In the genomic region with DNA sequence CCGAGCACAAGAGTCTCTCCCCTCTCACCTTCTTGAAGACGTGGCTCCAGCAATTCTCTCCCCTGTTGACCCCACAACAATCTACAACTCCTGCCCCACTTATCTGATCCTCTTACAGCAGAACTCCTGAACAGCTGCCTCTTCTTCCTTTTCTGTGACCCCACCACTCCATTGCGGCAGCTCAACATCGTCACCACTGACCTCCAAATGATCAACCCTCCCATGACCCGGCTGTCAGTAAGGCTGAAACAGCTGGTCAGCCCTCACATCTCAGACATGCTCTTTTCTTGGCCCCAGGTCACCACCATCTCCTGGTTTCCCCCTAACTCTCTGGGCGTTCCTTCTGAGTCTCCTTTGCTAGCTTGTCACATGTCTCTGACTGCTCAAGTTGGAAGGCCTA, we compare ENCODE assay signal across 15 cellular contexts. TPM values are rescaled to one million over a fixed set of nuclear protein-coding genes. Genes with fewer than 3 reads are reported as not detected.
A peak's percentile ranks its signal among the peaks of the same experiment; 100 is the strongest.
DNase-seq lines count a peak whose midpoint lies in the region; ATAC-seq and TF ChIP-seq lines count a peak whose summit lies in the region.
"Had no signal": no experiment of that assay in that cellular context is flagged by ENCODE, and none has a peak within 500 bp of the region (broad histone marks: within the 10 kb centered on the region; RNA-seq: fewer than 3 reads in every experiment).

No MANE protein-coding gene starts in this region.

- H3K4me1 Mint-ChIP-seq in activated CD4-positive, alpha-beta T cell treated with anti-CD3 and anti-CD28 coated beads, Interleukin-2, amount 10 ng/mL, durations not matched to agents 7 days and 5 days, result peaks cover 31% of the 10 kb centered on the region
- H3K4me1 Mint-ChIP-seq in HFFc6 (ENCODE audit: low read depth) (peaks cover 36% of the 10 kb centered on the region), nephron progenitor cell (peaks cover 49% of the 10 kb centered on the region)
- peaks cover 37% of the 10 kb centered on the region for H3K4me1 Mint-ChIP-seq in activated CD8-positive, alpha-beta T cell treated with anti-CD3 and anti-CD28 coated beads, Interleukin-2, amount 10 ng/mL, durations not matched to agents 7 days and 5 days (ENCODE audit: low read depth)

- no peaks in the 10 kb centered on the region for H3K27me3 ChIP-seq in HAP-1 (ENCODE audit: low read depth)
- H3K27me3 ChIP-seq: heart right ventricle had no signal

- H3K27ac Mint-ChIP-seq in activated CD4-positive, alpha-beta T cell treated with anti-CD3 and anti-CD28 coated beads, Interleukin-2, amount 10 ng/mL, durations not matched to agents 7 days and 5 days, result peak overlapping the region; percentile 75
- peak overlapping the region; percentile 12 for H3K27ac Mint-ChIP-seq in HFFc6
- H3K27ac Mint-ChIP-seq in activated CD8-positive, alpha-beta T cell treated with anti-CD3 and anti-CD28 coated beads, Interleukin-2, amount 10 ng/mL, durations not matched to agents 7 days and 5 days, result peak overlapping the region; percentile 23
- H3K27ac Mint-ChIP-seq in nephron progenitor cell, result peak overlapping the region; percentile 37

- in situ Hi-C loops in HAP-1 (cut with MboI; ENCODE audit: low sequenced_read_pairs), result no loop called here

- H3K4me1 ChIP-seq in HAP-1, result peaks cover 8% of the 10 kb centered on the region

- H3K4me3 Mint-ChIP-seq in activated CD4-positive, alpha-beta T cell treated with anti-CD3 and anti-CD28 coated beads, Interleukin-2, amount 10 ng/mL, durations not matched to agents 7 days and 5 days, result peak overlapping the region; percentile 99
- H3K4me3 Mint-ChIP-seq in HFFc6 (no peak overlapping the region; the same call in 1 of the 2 replicates), nephron progenitor cell (peak overlapping the region; percentile 100)
- peak overlapping the region; percentile 99 for H3K4me3 Mint-ChIP-seq in activated CD8-positive, alpha-beta T cell treated with anti-CD3 and anti-CD28 coated beads, Interleukin-2, amount 10 ng/mL, durations not matched to agents 7 days and 5 days

- CTCF ChIA-PET in activated CD4-positive, alpha-beta T cell treated with anti-CD3 and anti-CD28 coated beads, Interleukin-2, amount 10 ng/mL, durations not matched to agents 7 days and 5 days (lab: Charles Lee), result interaction anchor here (0.9 kb wide), 1 partner anchor 32 kb away, joined by 3 read pairs; a partner anchor contains a TSS
- CTCF ChIA-PET in activated CD8-positive, alpha-beta T cell treated with anti-CD3 and anti-CD28 coated beads, Interleukin-2, amount 10 ng/mL, durations not matched to agents 7 days and 5 days (lab: Charles Lee), result interaction anchor here (1.1 kb wide), 1 partner anchor 29 kb away, joined by 3 read pairs; no protein-coding TSS in a partner anchor

- TF ChIP-seq CTCF in HFFc6 (IDR thresholded peaks at IDR 0.05) (no peak), nephron progenitor cell (IDR thresholded peaks at IDR 0.05) (no peak)

- POLR2A ChIA-PET in activated CD4-positive, alpha-beta T cell treated with anti-CD3 and anti-CD28 coated beads, Interleukin-2, amount 10 ng/mL, durations not matched to agents 7 days and 5 days (lab: Charles Lee), result no interaction called here
- POLR2A ChIA-PET in activated CD8-positive, alpha-beta T cell treated with anti-CD3 and anti-CD28 coated beads, Interleukin-2, amount 10 ng/mL, durations not matched to agents 7 days and 5 days (lab: Charles Lee), result no interaction called here

- H3K4me3 ChIP-seq in HAP-1, result no peak overlapping the region
- H3K4me3 ChIP-seq: heart right ventricle had no signal

- no peaks in the 10 kb centered on the region for H3K9me3 Mint-ChIP-seq in activated CD4-positive, alpha-beta T cell treated with anti-CD3 and anti-CD28 coated beads, Interleukin-2, amount 10 ng/mL, durations not matched to agents 7 days and 5 days
- no peaks in the 10 kb centered on the region for H3K9me3 Mint-ChIP-seq in HFFc6
- no peaks in the 10 kb centered on the region for H3K9me3 Mint-ChIP-seq in activated CD8-positive, alpha-beta T cell treated with anti-CD3 and anti-CD28 coated beads, Interleukin-2, amount 10 ng/mL, durations not matched to agents 7 days and 5 days (ENCODE audit: insufficient read depth)
- H3K9me3 Mint-ChIP-seq in nephron progenitor cell, result no peaks in the 10 kb centered on the region

- ATAC-seq in activated CD8-positive, alpha-beta T cell treated with anti-CD3 and anti-CD28 coated beads, Interleukin-2, amount 10 ng/mL, durations not matched to agents 7 days and 5 days, result no peak
- no peak for ATAC-seq in GM21390 (IDR thresholded peaks at IDR 0.05; ENCODE audit: unreplicated experiment)
- ATAC-seq: heart right ventricle, Right ventricle myocardium inferior had no signal

- H3K9me3 ChIP-seq in HAP-1, result no peaks in the 10 kb centered on the region
- H3K9me3 ChIP-seq: heart right ventricle had no signal

- DNase-seq in activated CD4-positive, alpha-beta T cell treated with anti-CD3 and anti-CD28 coated beads, Interleukin-2, amount 10 ng/mL, durations not matched to agents 7 days and 5 days, result no peak
- no peak for DNase-seq in activated CD4-positive, alpha-beta T cell treated with anti-CD3 and anti-CD28 coated beads for 4 hours
- DNase-seq in HFFc6, result no peak
- DNase-seq in activated CD8-positive, alpha-beta T cell treated with anti-CD3 and anti-CD28 coated beads, Interleukin-2, amount 10 ng/mL, durations not matched to agents 7 days and 5 days, result no peak
- DNase-seq in nephron progenitor cell, result no peak
- DNase-seq in HAP-1 (ENCODE audit: low spot score in 2 of 2), result no peak
- DNase-seq in NCI-H748 treated with DMSO at 0.1 percent for 48 hours (lab: John Stamatoyannopoulos, UW), result no peak
- DNase-seq: central memory CD4-positive, alpha-beta T cell; H7; heart right ventricle; NCI-H1694 treated with DMSO at 0.1 percent for 48 hours; NCI-H526 had no signal

- H3K36me3 Mint-ChIP-seq in activated CD4-positive, alpha-beta T cell treated with anti-CD3 and anti-CD28 coated beads, Interleukin-2, amount 10 ng/mL, durations not matched to agents 7 days and 5 days (ENCODE audit: low read depth), result peaks cover 4% of the 10 kb centered on the region
- H3K36me3 Mint-ChIP-seq in HFFc6 (ENCODE audit: low read depth), result peaks cover 5% of the 10 kb centered on the region; the same call in 1 of the 2 replicates
- H3K36me3 Mint-ChIP-seq in activated CD8-positive, alpha-beta T cell treated with anti-CD3 and anti-CD28 coated beads, Interleukin-2, amount 10 ng/mL, durations not matched to agents 7 days and 5 days (ENCODE audit: low read depth), result peaks cover 8% of the 10 kb centered on the region
- peaks cover 12% of the 10 kb centered on the region for H3K36me3 Mint-ChIP-seq in nephron progenitor cell (ENCODE audit: low read depth)

- no peaks in the 10 kb centered on the region for H3K27me3 Mint-ChIP-seq in activated CD4-positive, alpha-beta T cell treated with anti-CD3 and anti-CD28 coated beads, Interleukin-2, amount 10 ng/mL, durations not matched to agents 7 days and 5 days
- H3K27me3 Mint-ChIP-seq in HFFc6 (ENCODE audit: insufficient read depth) (no peaks in the 10 kb centered on the region), nephron progenitor cell (ENCODE audit: low read depth, poor library complexity) (no peaks in the 10 kb centered on the region)
- H3K27me3 Mint-ChIP-seq in activated CD8-positive, alpha-beta T cell treated with anti-CD3 and anti-CD28 coated beads, Interleukin-2, amount 10 ng/mL, durations not matched to agents 7 days and 5 days (ENCODE audit: low read depth), result no peaks in the 10 kb centered on the region

- H3K36me3 ChIP-seq in HAP-1 (replicated peaks), result peaks cover 16% of the 10 kb centered on the region

RNA-seq across cellular contexts. Expression of a gene that starts 1.8 kb away (rescaled TPM):
- 10 to 100 TPM; 21.1 to 26.9 TPM for total RNA-seq in activated CD4-positive, alpha-beta T cell treated with anti-CD3 and anti-CD28 coated beads, Interleukin-2, amount 10 ng/mL, durations not matched to agents 7 days and 5 days
- total RNA-seq in HFFc6 (2021; fragmentation: NEBNext Ultra II Directional; extraction: Animal tissue kit (Norgen Biotek cat#: 25700)), result 10 to 100 TPM; 16.5 to 23.5 (median 18.1) TPM
- 10 to 100 TPM; 25.3 to 26.6 TPM for total RNA-seq in activated CD8-positive, alpha-beta T cell treated with anti-CD3 and anti-CD28 coated beads, Interleukin-2, amount 10 ng/mL, durations not matched to agents 7 days and 5 days

RNA-seq across cellular contexts. Expression of a gene that starts 2.3 kb away (rescaled TPM):
- total RNA-seq in activated CD4-positive, alpha-beta T cell treated with anti-CD3 and anti-CD28 coated beads, Interleukin-2, amount 10 ng/mL, durations not matched to agents 7 days and 5 days, result 10 to 100 TPM; 12.7 TPM
- total RNA-seq in HFFc6 (2021; fragmentation: NEBNext Ultra II Directional; extraction: Animal tissue kit (Norgen Biotek cat#: 25700)), result 10 to 100 TPM in 3 of 6 experiments, 1 to 10 TPM in 3; 7.8 to 17.6 (median 9.8) TPM
- total RNA-seq in activated CD8-positive, alpha-beta T cell treated with anti-CD3 and anti-CD28 coated beads, Interleukin-2, amount 10 ng/mL, durations not matched to agents 7 days and 5 days, result 10 to 100 TPM; 15.8 to 24.5 TPM

RNA-seq across cellular contexts. Expression of a gene that starts 19.0 kb away (rescaled TPM):
- total RNA-seq in activated CD4-positive, alpha-beta T cell treated with anti-CD3 and anti-CD28 coated beads, Interleukin-2, amount 10 ng/mL, durations not matched to agents 7 days and 5 days, result 1 to 10 TPM; 5.4 to 5.6 TPM
- 1 to 10 TPM; 1.4 to 2.6 (median 1.7) TPM for total RNA-seq in HFFc6 (2021; fragmentation: NEBNext Ultra II Directional; extraction: Animal tissue kit (Norgen Biotek cat#: 25700))
- total RNA-seq in activated CD8-positive, alpha-beta T cell treated with anti-CD3 and anti-CD28 coated beads, Interleukin-2, amount 10 ng/mL, durations not matched to agents 7 days and 5 days, result 1 to 10 TPM; 5.3 to 6.4 TPM

RNA-seq across cellular contexts. Expression of a gene that starts 31.4 kb away (rescaled TPM):
- total RNA-seq in activated CD4-positive, alpha-beta T cell treated with anti-CD3 and anti-CD28 coated beads, Interleukin-2, amount 10 ng/mL, durations not matched to agents 7 days and 5 days, result 10 to 100 TPM; 11.6 to 11.7 TPM
- total RNA-seq in HFFc6 (2021; fragmentation: NEBNext Ultra II Directional; extraction: Animal tissue kit (Norgen Biotek cat#: 25700)), result 1 to 10 TPM; 4.9 to 6.8 (median 6.3) TPM
- total RNA-seq in activated CD8-positive, alpha-beta T cell treated with anti-CD3 and anti-CD28 coated beads, Interleukin-2, amount 10 ng/mL, durations not matched to agents 7 days and 5 days, result 10 to 100 TPM; 10.6 to 12.8 TPM

RNA-seq across cellular contexts. Expression of a gene that starts 31.8 kb away (rescaled TPM):
- total RNA-seq in activated CD4-positive, alpha-beta T cell treated with anti-CD3 and anti-CD28 coated beads, Interleukin-2, amount 10 ng/mL, durations not matched to agents 7 days and 5 days, result 1 to 10 TPM; 2.1 to 2.2 TPM
- total RNA-seq in HFFc6 (2021; fragmentation: NEBNext Ultra II Directional; extraction: Animal tissue kit (Norgen Biotek cat#: 25700)), result 1 to 10 TPM in 3 of 6 experiments, under 1 TPM in 3; 0.47 to 2.1 (median 0.99) TPM
- 1 to 10 TPM; 2.9 to 5.2 TPM for total RNA-seq in activated CD8-positive, alpha-beta T cell treated with anti-CD3 and anti-CD28 coated beads, Interleukin-2, amount 10 ng/mL, durations not matched to agents 7 days and 5 days
- total RNA-seq: HT1080 had no signal

Comparison
In these comparisons a context has a peak if more than half of its experiments do, and no peak if none do; other contexts are left out.
1. H3K27ac Mint-ChIP-seq: peak in every context shown above with its lines; median percentile 75 in activated CD4-positive, alpha-beta T cell treated with anti-CD3 and anti-CD28 coated beads, Interleukin-2, amount 10 ng/mL, durations not matched to agents 7 days and 5 days; 37 in nephron progenitor cell; 23 in activated CD8-positive, alpha-beta T cell treated with anti-CD3 and anti-CD28 coated beads, Interleukin-2, amount 10 ng/mL, durations not matched to agents 7 days and 5 days; 12 in HFFc6.